Comparison of ENCODE assay signal across 8 cellular contexts in genomic region chr1:153944822-153945117, GRCh38. TPM values are rescaled to one million over a fixed set of nuclear protein-coding genes. Genes with fewer than 3 reads are reported as not detected.
DNase-seq lines count a peak whose midpoint lies in the region; ATAC-seq and TF ChIP-seq lines count a peak whose summit lies in the region.

No MANE protein-coding gene starts in this region.

- TF ChIP-seq POLR2A in esophagus muscularis mucosa (IDR thresholded peaks at IDR 0.05; ENCODE audit: low read depth), result no peak
- TF ChIP-seq POLR2A in gastrocnemius medialis (IDR thresholded peaks at IDR 0.05), result no peak

- ATAC-seq in gastrocnemius medialis, result no peak
- no peak for ATAC-seq in foreskin keratinocyte

- no peak for TF ChIP-seq CTCF in RWPE1 (conservative IDR thresholded peaks at IDR 0.05; ENCODE audit: low read depth)
- no peak for TF ChIP-seq CTCF in esophagus muscularis mucosa (IDR thresholded peaks at IDR 0.05)
- no peak for TF ChIP-seq CTCF in gastrocnemius medialis (IDR thresholded peaks at IDR 0.05 in 4 of 5, conservative IDR thresholded peaks at IDR 0.05 in 1 of 5)
- no peak for TF ChIP-seq CTCF in foreskin keratinocyte (conservative IDR thresholded peaks at IDR 0.05)

- no peak for DNase-seq in RWPE1 (ENCODE audit: low spot score)
- DNase-seq in esophagus muscularis mucosa (ENCODE audit: extremely low spot score), result no peak
- no peak for DNase-seq in gastrocnemius medialis
- no peak for DNase-seq in dermis blood vessel endothelial cell
- no peak for DNase-seq in AML-193 (lab: John Stamatoyannopoulos, UW)
- DNase-seq in foreskin keratinocyte, result no peak
- no peak for DNase-seq in putamen (ENCODE audit: low spot score)

- H3K27ac ChIP-seq in RWPE1 (peak overlapping the region; percentile 92), esophagus muscularis mucosa (replicated peaks in 1 of 4) (peak overlapping the region; percentile 98 to 100 (median 98)), gastrocnemius medialis (peak overlapping the region; percentile 98 to 99 (median 98)), foreskin keratinocyte (no peak overlapping the region)

- H3K36me3 ChIP-seq in esophagus muscularis mucosa (peaks cover 24 to 74% (median 64%) of the 10 kb centered on the region in 4 donors), gastrocnemius medialis (peaks cover 0 to 45% of the 10 kb centered on the region in 2 donors)

- POLR2A ChIA-PET in RWPE1 (lab: Yijun Ruan, JAX; ENCODE audit: low non-redundant PET), result no interaction called here

- H3K4me3 ChIP-seq in GM08714 (ENCODE audit: low read length) (peak overlapping the region; percentile 69; the same call in 1 of the 2 replicates), esophagus muscularis mucosa (peak overlapping the region; percentile 78 to 98 (median 88)), gastrocnemius medialis (peak overlapping the region; percentile 70 to 90 (median 78))

- intact Hi-C loops in esophagus muscularis mucosa (cut with DNase I), result loop anchor here (5.0 to 10.0 kb wide), 2 partner anchors 43 to 120 kb away; partner anchors contain the start of gene RAB13
- intact Hi-C loops in gastrocnemius medialis (cut with DNase I; ENCODE audit: low total_unique reads), result no loop called here

- TF ChIP-seq EP300 in esophagus muscularis mucosa (IDR thresholded peaks at IDR 0.05), result no peak

- H3K9me3 ChIP-seq in esophagus muscularis mucosa, result no peaks in the 10 kb centered on the region
- no peaks in the 10 kb centered on the region for H3K9me3 ChIP-seq in gastrocnemius medialis

- H3K27me3 ChIP-seq in esophagus muscularis mucosa, result no peaks in the 10 kb centered on the region
- no peaks in the 10 kb centered on the region for H3K27me3 ChIP-seq in gastrocnemius medialis
- no peaks in the 10 kb centered on the region for H3K27me3 ChIP-seq in foreskin keratinocyte

- in situ Hi-C loops in gastrocnemius medialis (cut with MboI; ENCODE audit: low sequenced_read_pairs in 4 of 4), result loop anchor here in 2 of 4 donors (5.0 to 10.0 kb wide), 2 partner anchors 43 to 150 kb away; partner anchors contain the start of gene RAB13 (in 1 of the 2)

- WGBS in esophagus muscularis mucosa, result 70% methylated on average over 3 of the region's 3 CpGs

- CTCF ChIA-PET in RWPE1 (lab: Yijun Ruan, JAX), result no interaction called here

- peaks cover 27 to 37% (median 29%) of the 10 kb centered on the region in 4 donors for H3K4me1 ChIP-seq in esophagus muscularis mucosa
- peaks cover 15 to 31% of the 10 kb centered on the region in 2 donors for H3K4me1 ChIP-seq in gastrocnemius medialis
- H3K4me1 ChIP-seq in foreskin keratinocyte, result peaks cover 4% of the 10 kb centered on the region

RNA-seq across cellular contexts. Expression of gene DENND4B, which starts 1.7 kb away (rescaled TPM):
- total RNA-seq in esophagus muscularis mucosa, result 10 to 100 TPM; 19.2 to 30.4 (median 26.2) TPM
- total RNA-seq in gastrocnemius medialis, result 10 to 100 TPM; 38.0 to 45.8 (median 40.1) TPM
- 17.3 and 18.0 TPM in 2 replicates for total RNA-seq in dermis blood vessel endothelial cell
- 21.2 and 21.8 TPM in 2 replicates for total RNA-seq in foreskin keratinocyte
- 13.7 and 15.6 TPM in 2 replicates for polyA plus RNA-seq in foreskin keratinocyte

RNA-seq across cellular contexts. Expression of gene CRTC2, which starts 13.6 kb away (rescaled TPM):
- total RNA-seq in esophagus muscularis mucosa (10 to 100 TPM; 12.5 to 20.4 (median 17.6) TPM), gastrocnemius medialis (10 to 100 TPM; 17.4 to 27.1 (median 23.3) TPM), dermis blood vessel endothelial cell (3.7 and 7.5 TPM in 2 replicates), foreskin keratinocyte (15.1 and 16.9 TPM in 2 replicates)
- polyA plus RNA-seq in foreskin keratinocyte, result 26.8 and 29.4 TPM in 2 replicates

RNA-seq across cellular contexts. Expression of gene SLC39A1, which starts 18.6 kb away (rescaled TPM):
- total RNA-seq in esophagus muscularis mucosa (100 to 1,000 TPM in 3 of 4 donors, 10 to 100 TPM in 1; 74.3 to 114 (median 104) TPM), gastrocnemius medialis (10 to 100 TPM; 37.1 to 63.2 (median 47.9) TPM), dermis blood vessel endothelial cell (153 and 161 TPM in 2 replicates), foreskin keratinocyte (101 and 118 TPM in 2 replicates)
- polyA plus RNA-seq in foreskin keratinocyte, result 97.2 and 122 TPM in 2 replicates

RNA-seq across cellular contexts. Expression of gene GATAD2B, which starts 22.0 kb away (rescaled TPM):
- total RNA-seq in esophagus muscularis mucosa (10 to 100 TPM; 21.9 to 30.5 (median 26.4) TPM), gastrocnemius medialis (10 to 100 TPM; 22.0 to 40.7 (median 28.1) TPM), dermis blood vessel endothelial cell (5.4 and 9.9 TPM in 2 replicates), foreskin keratinocyte (14.5 and 14.8 TPM in 2 replicates)
- polyA plus RNA-seq in foreskin keratinocyte, result 4.1 and 4.9 TPM in 2 replicates

RNA-seq across cellular contexts. Expression of gene CREB3L4, which starts 22.9 kb away (rescaled TPM):
- total RNA-seq in esophagus muscularis mucosa (1 to 10 TPM; 2.9 to 7.6 (median 6.8) TPM), gastrocnemius medialis (1 to 10 TPM; 4.5 to 7.9 (median 5.7) TPM), dermis blood vessel endothelial cell (11.0 and 13.1 TPM in 2 replicates), foreskin keratinocyte (9.8 and 11.5 TPM in 2 replicates)
- 9.3 and 9.8 TPM in 2 replicates for polyA plus RNA-seq in foreskin keratinocyte
